In the genomic region with DNA sequence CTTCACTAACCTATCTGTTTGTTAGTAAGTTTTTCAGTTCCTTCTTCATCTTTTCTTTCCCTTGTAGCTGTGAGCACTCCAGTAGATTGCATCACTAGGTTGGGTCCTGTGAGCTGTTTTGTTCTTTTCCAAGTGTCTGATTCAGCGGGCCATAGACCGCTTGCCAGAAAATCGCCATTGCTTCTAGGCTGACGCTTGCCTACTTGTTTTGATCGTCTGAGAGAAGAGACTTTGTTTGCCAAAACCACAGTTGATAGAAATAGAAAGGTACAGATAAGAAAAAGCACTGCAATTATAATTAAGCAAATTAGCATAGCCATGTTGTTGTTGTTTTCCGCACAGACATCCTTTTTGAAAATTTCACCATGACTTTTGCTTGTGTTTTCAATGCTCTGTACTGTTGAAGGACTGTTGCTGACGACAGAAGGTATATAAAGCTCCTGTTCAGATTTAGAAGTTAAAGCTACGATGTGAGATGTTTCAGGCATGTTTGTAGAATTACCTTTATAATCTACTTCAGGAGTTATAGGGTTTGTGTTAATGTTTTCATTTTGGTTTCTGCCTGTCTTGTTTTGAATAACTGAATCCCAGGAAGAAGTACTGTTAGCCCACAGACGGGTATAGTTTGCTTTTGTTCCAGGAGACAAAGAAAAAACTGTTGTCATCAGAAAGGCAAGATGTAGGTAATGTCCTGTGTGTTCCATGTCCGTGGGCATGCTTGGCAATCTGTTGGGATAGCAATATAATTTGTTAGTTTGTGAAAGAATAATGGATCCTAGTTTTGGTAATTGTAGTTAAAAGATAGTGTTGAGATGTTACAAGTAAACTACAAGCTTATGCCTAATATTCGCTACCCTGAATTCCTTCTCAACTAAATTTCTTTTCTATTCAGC, we compare ENCODE assay signal across 8 cellular contexts. TPM values are rescaled to one million over a fixed set of nuclear protein-coding genes. Genes with fewer than 3 reads are reported as not detected.
DNase-seq lines count a peak whose midpoint lies in the region; ATAC-seq and TF ChIP-seq lines count a peak whose summit lies in the region.

No MANE protein-coding gene starts in this region.

- no peaks in the 10 kb centered on the region for H3K9me3 ChIP-seq in right atrium auricular region

- no peaks in the 10 kb centered on the region for H3K27me3 ChIP-seq in right atrium auricular region

- peaks cover 19% of the 10 kb centered on the region for H3K36me3 Mint-ChIP-seq in activated naive CD8-positive, alpha-beta T cell treated with anti-CD3 and anti-CD28 coated beads, Interleukin-2, amount 10 ng/mL, durations not matched to agents 7 days and 5 days
- peaks cover 1% of the 10 kb centered on the region for H3K36me3 Mint-ChIP-seq in chondrocyte (ENCODE audit: low read depth)

- peak overlapping the region; percentile 57 to 65 for H3K27ac ChIP-seq in right atrium auricular region

- DNase-seq in AG08396 (ENCODE audit: low spot score) (peak; percentile 63), RPMI8226 (peak; percentile 87), right atrium auricular region (ENCODE audit: low spot score) (peak; percentile 76), NCI-H345 treated with DMSO at 0.1 percent for 48 hours (lab: John Stamatoyannopoulos, UW; ENCODE audit: unreplicated experiment) (no peak), chondrocyte (ENCODE audit: low spot score) (no peak)
- DNase-seq in activated naive CD8-positive, alpha-beta T cell treated with anti-CD3 and anti-CD28 coated beads, Interleukin-2, amount 10 ng/mL, durations not matched to agents 7 days and 5 days, result peak; percentile 32
- peak; percentile 19 to 42 for DNase-seq in stimulated activated CD4-positive, alpha-beta T cell treated with anti-CD3 and anti-CD28 coated beads, Interleukin-4, amount 100 ng/mL, for 48 hours (ENCODE audit: low read depth in 2 of 2)

- peak; percentile 35 for ATAC-seq in GM21786 (IDR thresholded peaks at IDR 0.05; ENCODE audit: unreplicated experiment)
- peak; percentile 17 for ATAC-seq in activated naive CD8-positive, alpha-beta T cell treated with anti-CD3 and anti-CD28 coated beads, Interleukin-2, amount 10 ng/mL, durations not matched to agents 7 days and 5 days (ENCODE audit: low read depth)

- peaks cover 38% of the 10 kb centered on the region for H3K4me1 Mint-ChIP-seq in activated naive CD8-positive, alpha-beta T cell treated with anti-CD3 and anti-CD28 coated beads, Interleukin-2, amount 10 ng/mL, durations not matched to agents 7 days and 5 days
- H3K4me1 Mint-ChIP-seq in chondrocyte (ENCODE audit: low read depth), result peaks cover 24% of the 10 kb centered on the region

- H3K4me1 ChIP-seq in right atrium auricular region, result peaks cover 0 to 12% of the 10 kb centered on the region in 2 donors

- peak overlapping the region; percentile 89 for H3K4me3 Mint-ChIP-seq in activated naive CD8-positive, alpha-beta T cell treated with anti-CD3 and anti-CD28 coated beads, Interleukin-2, amount 10 ng/mL, durations not matched to agents 7 days and 5 days
- H3K4me3 Mint-ChIP-seq in chondrocyte (ENCODE audit: unreplicated experiment), result no peak overlapping the region

- H3K36me3 ChIP-seq in right atrium auricular region, result no peaks in the 10 kb centered on the region

- H3K27ac Mint-ChIP-seq in activated naive CD8-positive, alpha-beta T cell treated with anti-CD3 and anti-CD28 coated beads, Interleukin-2, amount 10 ng/mL, durations not matched to agents 7 days and 5 days, result peak overlapping the region; percentile 96
- H3K27ac Mint-ChIP-seq in chondrocyte (ENCODE audit: unreplicated experiment), result no peak overlapping the region

- H3K27me3 Mint-ChIP-seq in activated naive CD8-positive, alpha-beta T cell treated with anti-CD3 and anti-CD28 coated beads, Interleukin-2, amount 10 ng/mL, durations not matched to agents 7 days and 5 days, result no peaks in the 10 kb centered on the region
- H3K27me3 Mint-ChIP-seq in chondrocyte (ENCODE audit: low read depth), result no peaks in the 10 kb centered on the region

- no peaks in the 10 kb centered on the region for H3K9me3 Mint-ChIP-seq in activated naive CD8-positive, alpha-beta T cell treated with anti-CD3 and anti-CD28 coated beads, Interleukin-2, amount 10 ng/mL, durations not matched to agents 7 days and 5 days
- H3K9me3 Mint-ChIP-seq in chondrocyte (ENCODE audit: low read depth), result no peaks in the 10 kb centered on the region

- H3K4me3 ChIP-seq in right atrium auricular region, result peak overlapping the region in 1 of 2 donors; percentile 24

- POLR2A ChIA-PET in activated naive CD8-positive, alpha-beta T cell treated with anti-CD3 and anti-CD28 coated beads, Interleukin-2, amount 10 ng/mL, durations not matched to agents 7 days and 5 days (lab: Charles Lee), result interaction anchor here (0.7 to 3.6 kb wide), 8 partner anchors 9 to 495 kb away, joined by 3 to 125 read pairs (median 6); a partner anchor contains a TSS

- TF ChIP-seq CTCF in right atrium auricular region (IDR thresholded peaks at IDR 0.05), result no peak
- no peak for TF ChIP-seq CTCF in chondrocyte (IDR thresholded peaks at IDR 0.05)

RNA-seq across cellular contexts. Expression of a gene that starts 2.9 kb away (rescaled TPM):
- 10 to 100 TPM; 74.9 to 78.3 TPM for total RNA-seq in activated naive CD8-positive, alpha-beta T cell treated with anti-CD3 and anti-CD28 coated beads, Interleukin-2, amount 10 ng/mL, durations not matched to agents 7 days and 5 days
- total RNA-seq in right atrium auricular region, result 1 to 10 TPM; 2.1 to 9.0 TPM
- total RNA-seq in chondrocyte, result 0.22 TPM in 1 of 3 replicates, not detected in the others

RNA-seq across cellular contexts. Expression of a gene that starts 4.7 kb away (rescaled TPM):
- 100 to 1,000 TPM in 1 of 2 experiments, 10 to 100 TPM in 1; 88.5 to 100 TPM for total RNA-seq in activated naive CD8-positive, alpha-beta T cell treated with anti-CD3 and anti-CD28 coated beads, Interleukin-2, amount 10 ng/mL, durations not matched to agents 7 days and 5 days
- total RNA-seq in right atrium auricular region, result 10 to 100 TPM in 1 of 2 donors, 1 to 10 TPM in 1; 5.6 to 11.3 TPM
- 0.21 TPM in 1 of 3 replicates, not detected in the others for total RNA-seq in chondrocyte

RNA-seq across cellular contexts. Expression of a gene that starts 21.5 kb away (rescaled TPM):
- total RNA-seq in activated naive CD8-positive, alpha-beta T cell treated with anti-CD3 and anti-CD28 coated beads, Interleukin-2, amount 10 ng/mL, durations not matched to agents 7 days and 5 days, result under 1 TPM; 0.62 to 0.78 TPM
- total RNA-seq in right atrium auricular region (under 1 TPM; 0.47 to 0.74 TPM), chondrocyte (not detected in 3 replicates)

Comparison
In these comparisons a context has a peak if more than half of its experiments do, and no peak if none do; other contexts are left out.
1. DNase-seq: peak in AG08396 (single experiment), RPMI8226 (single experiment), activated naive CD8-positive, alpha-beta T cell treated with anti-CD3 and anti-CD28 coated beads, Interleukin-2, amount 10 ng/mL, durations not matched to agents 7 days and 5 days (single experiment), right atrium auricular region (single experiment) and stimulated activated CD4-positive, alpha-beta T cell treated with anti-CD3 and anti-CD28 coated beads, Interleukin-4, amount 100 ng/mL, for 48 hours (2 of 2); none in NCI-H345 treated with DMSO at 0.1 percent for 48 hours (single experiment) and chondrocyte (single experiment).
2. RNA of a gene that starts 2.9 kb away (total RNA-seq): 74.9 to 78.3 TPM in activated naive CD8-positive, alpha-beta T cell treated with anti-CD3 and anti-CD28 coated beads, Interleukin-2, amount 10 ng/mL, durations not matched to agents 7 days and 5 days; 2.1 to 9.0 TPM in right atrium auricular region and 0.22 TPM in chondrocyte; every median in the first group is over 4 times any median in the second.
3. RNA of a gene that starts 4.7 kb away (total RNA-seq): 88.5 to 100 TPM in activated naive CD8-positive, alpha-beta T cell treated with anti-CD3 and anti-CD28 coated beads, Interleukin-2, amount 10 ng/mL, durations not matched to agents 7 days and 5 days; 5.6 to 11.3 TPM in right atrium auricular region and 0.21 TPM in chondrocyte; every median in the first group is over 4 times any median in the second.